ENCODE assay signal across 15 cellular contexts in the genomic region with DNA sequence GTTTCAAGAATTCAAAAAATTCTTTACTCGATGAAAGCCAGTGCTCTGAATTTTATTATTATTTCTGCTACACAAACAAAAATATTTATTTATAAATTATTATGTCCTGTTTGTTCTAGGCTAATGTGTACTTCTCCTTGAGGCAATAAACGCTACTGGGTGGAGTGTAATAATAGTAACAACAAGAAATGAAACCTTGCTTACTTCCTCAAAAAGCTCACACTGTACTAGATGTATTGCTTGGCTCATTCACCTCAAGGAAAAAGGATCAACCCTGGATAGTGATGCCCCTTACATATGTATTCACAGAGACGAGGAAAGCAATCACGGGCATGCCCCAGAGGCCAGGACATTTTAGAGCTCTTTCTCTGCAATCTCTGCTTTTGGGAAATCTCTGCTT.
"Had no signal": no experiment of that assay in that cellular context is flagged by ENCODE, and none has a peak within 500 bp of the region (broad histone marks: within the 10 kb centered on the region; RNA-seq: fewer than 3 reads in every experiment).

No MANE protein-coding gene starts in this region.

- H3K4me1 ChIP-seq: adrenal gland, breast epithelium, foreskin keratinocyte, parathyroid adenoma, spleen, thyroid gland had no signal

- H3K36me3 ChIP-seq: adrenal gland, breast epithelium, spleen, thyroid gland had no signal

- ATAC-seq: activated naive CD4-positive, alpha-beta T cell treated with anti-CD3 and anti-CD28 coated beads, Interleukin-2, amount 50 U/mL, for 72 hours; foreskin keratinocyte had no signal

- DNase-seq: activated CD4-positive, alpha-beta T cell treated with anti-CD3 and anti-CD28 coated beads, Interleukin-2, amount 50 U/mL, for 48 hours; activated gamma-delta T cell; adrenal gland; foreskin keratinocyte; hypothalamus; islet precursor cell; spleen; stimulated activated CD8-positive, alpha-beta memory T cell treated with anti-CD3 and anti-CD28 coated beads, Interleukin-4, amount 100 ng/mL, for 48 hours; stimulated activated naive CD4-positive, alpha-beta T cell; thyroid gland had no signal

- H3K4me3 ChIP-seq: adrenal gland, breast epithelium, coronary artery, lung, spleen, thyroid gland had no signal

- H3K27me3 ChIP-seq: adrenal gland, breast epithelium, foreskin keratinocyte, spleen, thyroid gland had no signal

- H3K27ac ChIP-seq: adrenal gland, breast epithelium, coronary artery, foreskin keratinocyte, parathyroid adenoma, spleen, thyroid gland had no signal

- H3K9me3 ChIP-seq: adrenal gland, breast epithelium, thyroid gland had no signal
